In the genomic region with DNA sequence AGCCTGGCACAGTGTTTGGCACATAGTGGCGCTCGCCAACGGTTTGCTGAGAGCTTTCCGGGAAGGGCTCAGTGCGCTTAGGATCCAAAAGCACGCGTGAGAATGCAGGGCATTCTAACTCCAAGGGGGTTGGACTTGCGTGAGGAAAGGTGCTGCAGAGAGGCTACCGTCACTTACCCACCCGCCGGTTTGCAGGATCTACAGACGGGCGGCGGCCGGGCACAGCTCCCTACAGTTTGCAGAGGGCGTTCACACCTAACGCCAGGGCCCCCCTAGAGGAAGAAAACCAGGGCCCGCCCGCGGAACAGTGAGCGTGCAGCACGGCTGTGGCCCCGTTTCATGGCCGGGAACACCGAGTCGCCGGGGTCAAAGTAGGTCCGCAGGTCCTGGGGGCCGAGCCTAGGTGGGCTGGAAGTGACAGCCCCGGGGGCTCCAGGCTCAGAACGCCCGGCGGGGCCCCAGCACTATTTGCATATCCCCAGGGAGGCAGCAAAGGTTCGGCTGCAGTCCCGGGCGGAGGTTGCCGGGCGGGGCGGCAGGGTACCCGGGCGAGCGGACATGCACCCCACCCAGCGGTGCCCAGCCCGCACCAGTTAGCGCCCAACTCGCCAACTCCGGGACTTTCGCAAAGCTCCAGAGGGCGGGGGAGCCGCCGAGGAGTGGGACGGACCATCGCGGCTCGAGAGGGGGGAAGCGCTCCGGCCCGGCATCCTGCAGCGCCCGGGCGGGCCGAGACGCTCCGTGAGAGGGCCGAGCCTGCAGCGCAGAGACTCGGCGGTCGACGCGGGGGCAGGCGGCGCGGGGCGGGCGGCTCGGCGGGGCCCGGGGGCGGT, we compare ENCODE assay signal across 8 cellular contexts. TPM values are rescaled to one million over a fixed set of nuclear protein-coding genes. Genes with fewer than 3 reads are reported as not detected.
DNase-seq lines count a peak whose midpoint lies in the region; ATAC-seq, FAIRE-seq and TF ChIP-seq lines count a peak whose summit lies in the region.

No MANE protein-coding gene starts in this region.

- H3K27ac ChIP-seq in CD4-positive, alpha-beta T cell (ENCODE audit: low read depth, low read length) = peak overlapping the region; percentile 66
- peak overlapping the region; percentile 33 for H3K27ac ChIP-seq in epithelial cell of prostate

- FAIRE-seq in GM19239 (lab: Jason Lieb, UNC) = peak; percentile 84

- peak; percentile 65 to 81 (median 74) for DNase-seq in CD4-positive, alpha-beta T cell
- peak; percentile 90 for DNase-seq in GM19239 (ENCODE audit: insufficient read length, low spot score)
- peak; percentile 52 to 79 for DNase-seq in NOMO-1 (lab: John Stamatoyannopoulos, UW; ENCODE audit: unreplicated experiment in 2 of 2)
- peak; percentile 88 for DNase-seq in activated CD8-positive, alpha-beta memory T cell treated with anti-CD3 and anti-CD28 coated beads, Interleukin-2, amount 50 U/mL, for 48 hours
- no peak for DNase-seq in epithelial cell of prostate (ENCODE audit: low read depth, low spot score)
- peak; percentile 86 to 94 (median 92) for DNase-seq in mucosa of descending colon
- DNase-seq in stimulated activated CD8-positive, alpha-beta memory T cell treated with anti-CD3 and anti-CD28 coated beads, Interleukin-4, amount 100 ng/mL, for 1 hour (ENCODE audit: low read depth in 2 of 2, low spot score in 1 of 2) = peak; percentile 60 to 71

- CTCF ChIA-PET in CD4-positive, alpha-beta T cell (lab: Charles Lee) = interaction anchor here (0.7 to 3.1 kb wide), 8 partner anchors 9 to 251 kb away, joined by 3 to 20 read pairs (median 4); no protein-coding TSS in a partner anchor

- no peaks in the 10 kb centered on the region for H3K27me3 Mint-ChIP-seq in CD4-positive, alpha-beta T cell

- H3K9me3 ChIP-seq in CD4-positive, alpha-beta T cell (ENCODE audit: control insufficient read depth, low read length) = no peaks in the 10 kb centered on the region
- no peaks in the 10 kb centered on the region for H3K9me3 ChIP-seq in mucosa of descending colon

- H3K36me3 Mint-ChIP-seq in CD4-positive, alpha-beta T cell (ENCODE audit: low read depth) = peaks cover 5% of the 10 kb centered on the region

- no peaks in the 10 kb centered on the region for H3K36me3 ChIP-seq in mucosa of descending colon (ENCODE audit: low read depth)

- POLR2A ChIA-PET in CD4-positive, alpha-beta T cell (lab: Charles Lee) = interaction anchor here (0.6 to 3.4 kb wide), 15 partner anchors 7 to 255 kb away, joined by 3 to 51 read pairs (median 6); a partner anchor contains a TSS

- peaks cover 11% of the 10 kb centered on the region for H3K4me1 ChIP-seq in mucosa of descending colon (ENCODE audit: low read depth)

- H3K27me3 ChIP-seq in CD4-positive, alpha-beta T cell (ENCODE audit: control insufficient read depth, insufficient read depth, low read length) = no peaks in the 10 kb centered on the region

- peak overlapping the region; percentile 94 for H3K4me3 Mint-ChIP-seq in CD4-positive, alpha-beta T cell

- H3K27ac Mint-ChIP-seq in CD4-positive, alpha-beta T cell = peak overlapping the region; percentile 81

- peak overlapping the region; percentile 67 for H3K4me3 ChIP-seq in mucosa of descending colon

- peaks cover 38% of the 10 kb centered on the region for H3K4me1 Mint-ChIP-seq in CD4-positive, alpha-beta T cell (ENCODE audit: low read depth)

- intact Hi-C loops in CD4-positive, alpha-beta T cell (cut with DNase I, micrococcal nuclease) = loop anchor here (5.0 to 10.0 kb wide), 7 partner anchors 153 to 752 kb away; a partner anchor contains a TSS
- intact Hi-C loops in mucosa of descending colon (cut with DNase I, micrococcal nuclease) = loop anchor here (10.0 kb wide), 1 partner anchor 215 kb away; no protein-coding TSS in a partner anchor

- peak; percentile 65 for TF ChIP-seq CTCF in CD4-positive, alpha-beta T cell (IDR thresholded peaks at IDR 0.05)
- peak; percentile 25 for TF ChIP-seq CTCF in mucosa of descending colon (IDR thresholded peaks at IDR 0.05)

- H3K9me3 Mint-ChIP-seq in CD4-positive, alpha-beta T cell = no peaks in the 10 kb centered on the region

- peak; percentile 75 for ATAC-seq in CD4-positive, alpha-beta T cell (ENCODE audit: poor library complexity)
- peak; percentile 64 for ATAC-seq in HG03378 (IDR thresholded peaks at IDR 0.05; ENCODE audit: unreplicated experiment)
- peak; percentile 94 for ATAC-seq in mucosa of descending colon

RNA-seq across cellular contexts. Expression of a gene that starts 0.5 kb away (rescaled TPM):
- 10 to 100 TPM; 21.7 to 23.0 TPM for total RNA-seq in CD4-positive, alpha-beta T cell
- total RNA-seq in mucosa of descending colon = 10 to 100 TPM; 38.5 to 51.5 (median 41.4) TPM
